Comparison of ENCODE assay signal across 10 cellular contexts in genomic region chr6:150622476-150622875, GRCh38. TPM values are rescaled to one million over a fixed set of nuclear protein-coding genes. Genes with fewer than 3 reads are reported as not detected.
DNase-seq lines count a peak whose midpoint lies in the region; ATAC-seq and TF ChIP-seq lines count a peak whose summit lies in the region.
"Had no signal": no experiment of that assay in that cellular context is flagged by ENCODE, and none has a peak within 500 bp of the region (broad histone marks: within the 10 kb centered on the region; RNA-seq: fewer than 3 reads in every experiment).

No MANE protein-coding gene starts in this region.

- intact Hi-C loops in gastrocnemius medialis (cut with DNase I; ENCODE audit: low total_unique reads) (no loop called here), posterior cingulate gyrus (cut with DNase I) (no loop called here)

- peaks cover 2% of the 10 kb centered on the region for H3K27me3 Mint-ChIP-seq in IgD-negative memory B cell
- no peaks in the 10 kb centered on the region for H3K27me3 Mint-ChIP-seq in activated T-helper 17 cell treated with anti-CD3 and anti-CD28 coated beads, Interleukin-2, amount 50 U/mL, for 72 hours

- peak overlapping the region; percentile 49 to 65 (median 59); a peak in 21 of 22 replicates for H3K4me2 ChIP-seq in BLaER1 treated with 17β-estradiol and CSF1 and Interleukin-3, amounts not matched to agents 10 nM and 100 nM
- H3K4me2 ChIP-seq: KMS-11 had no signal

- no peak for ATAC-seq in activated T-helper 17 cell treated with anti-CD3 and anti-CD28 coated beads, Interleukin-2, amount 50 U/mL, for 72 hours (replicated peaks)
- ATAC-seq in gastrocnemius medialis (no peak), GM21723 (IDR thresholded peaks at IDR 0.05; ENCODE audit: unreplicated experiment) (no peak)

- H3K27me3 ChIP-seq in BLaER1 treated with 17β-estradiol and CSF1 and Interleukin-3, amounts not matched to agents 10 nM and 100 nM, result peaks cover 0 to 89% (median 0%) of the 10 kb centered on the region in 11 experiments; a peak in 8 of 22 replicates
- no peaks in the 10 kb centered on the region for H3K27me3 ChIP-seq in gastrocnemius medialis

- H3K27ac Mint-ChIP-seq in IgD-negative memory B cell, result peak overlapping the region; percentile 67 to 99 (median 99)
- H3K27ac Mint-ChIP-seq in activated T-helper 17 cell treated with anti-CD3 and anti-CD28 coated beads, Interleukin-2, amount 50 U/mL, for 72 hours, result no peak overlapping the region

- DNase-seq in gastrocnemius medialis (no peak), posterior cingulate gyrus (no peak), COLO829 (ENCODE audit: low spot score) (no peak)
- DNase-seq: NCI-H82 had no signal

- H4K20me1 ChIP-seq in BLaER1 treated with 17β-estradiol and CSF1 and Interleukin-3, amounts not matched to agents 10 nM and 100 nM, result peaks cover 0 to 11% (median 0%) of the 10 kb centered on the region in 11 experiments; a peak in 6 of 22 replicates

- peaks cover 10 to 21% (median 12%) of the 10 kb centered on the region in 11 experiments; a peak in 20 of 22 replicates for H3K9me3 ChIP-seq in BLaER1 treated with 17β-estradiol and CSF1 and Interleukin-3, amounts not matched to agents 10 nM and 100 nM (replicated peaks in 1 of 11)
- no peaks in the 10 kb centered on the region for H3K9me3 ChIP-seq in gastrocnemius medialis

- peaks cover 36 to 62% (median 50%) of the 10 kb centered on the region in 3 donors for H3K4me1 Mint-ChIP-seq in IgD-negative memory B cell
- peaks cover 7% of the 10 kb centered on the region for H3K4me1 Mint-ChIP-seq in activated T-helper 17 cell treated with anti-CD3 and anti-CD28 coated beads, Interleukin-2, amount 50 U/mL, for 72 hours

- in situ Hi-C loops in gastrocnemius medialis (cut with MboI; ENCODE audit: low sequenced_read_pairs in 4 of 4), result no loop called here

- peaks cover 20 to 30% (median 25%) of the 10 kb centered on the region in 10 experiments for H3K4me1 ChIP-seq in BLaER1 treated with 17β-estradiol and CSF1 and Interleukin-3, amounts not matched to agents 10 nM and 100 nM
- H3K4me1 ChIP-seq in gastrocnemius medialis, result peaks cover 0 to 2% of the 10 kb centered on the region in 2 donors

- TF ChIP-seq CTCF in gastrocnemius medialis (IDR thresholded peaks at IDR 0.05 in 4 of 5, conservative IDR thresholded peaks at IDR 0.05 in 1 of 5), result no peak

- no peak for TF ChIP-seq POLR2A in gastrocnemius medialis (IDR thresholded peaks at IDR 0.05)

- H3K4me3 Mint-ChIP-seq in IgD-negative memory B cell, result peak overlapping the region in 3 of 4 donors; percentile 30 to 88 (median 81)
- peak overlapping the region; percentile 14 for H3K4me3 Mint-ChIP-seq in activated T-helper 17 cell treated with anti-CD3 and anti-CD28 coated beads, Interleukin-2, amount 50 U/mL, for 72 hours

- H3K9ac ChIP-seq in BLaER1 treated with 17β-estradiol and CSF1 and Interleukin-3, amounts not matched to agents 10 nM and 100 nM, result no peak overlapping the region
- H3K9ac ChIP-seq: KMS-11 had no signal

- peak overlapping the region in 4 of 11 experiments; percentile 8 to 43 (median 10); a peak in 3 of 22 replicates for H3K27ac ChIP-seq in BLaER1 treated with 17β-estradiol and CSF1 and Interleukin-3, amounts not matched to agents 10 nM and 100 nM
- peak overlapping the region in 3 of 4 donors; percentile 5 to 43 (median 20) for H3K27ac ChIP-seq in gastrocnemius medialis
- H3K27ac ChIP-seq: C4-2B, KMS-11 had no signal

- H3K9me3 Mint-ChIP-seq in IgD-negative memory B cell, result peaks cover 0 to 2% (median 0%) of the 10 kb centered on the region in 3 donors
- no peaks in the 10 kb centered on the region for H3K9me3 Mint-ChIP-seq in activated T-helper 17 cell treated with anti-CD3 and anti-CD28 coated beads, Interleukin-2, amount 50 U/mL, for 72 hours

- peaks cover 14% of the 10 kb centered on the region for H3K36me3 Mint-ChIP-seq in IgD-negative memory B cell
- H3K36me3 Mint-ChIP-seq in activated T-helper 17 cell treated with anti-CD3 and anti-CD28 coated beads, Interleukin-2, amount 50 U/mL, for 72 hours (ENCODE audit: low read depth), result no peaks in the 10 kb centered on the region

- no peak overlapping the region for H3K4me3 ChIP-seq in BLaER1 treated with 17β-estradiol and CSF1 and Interleukin-3, amounts not matched to agents 10 nM and 100 nM
- H3K4me3 ChIP-seq in gastrocnemius medialis, result no peak overlapping the region

- 0 out of 22 replicates have a peak, but pooled peaks cover 0 to 5% (median 0%) of the 10 kb centered on the region in 11 experiments for H3K36me3 ChIP-seq in BLaER1 treated with 17β-estradiol and CSF1 and Interleukin-3, amounts not matched to agents 10 nM and 100 nM
- no peaks in the 10 kb centered on the region for H3K36me3 ChIP-seq in gastrocnemius medialis

RNA-seq across cellular contexts. Expression of gene PLEKHG1, which starts 22.8 kb away (rescaled TPM):
- polyA plus RNA-seq in IgD-negative memory B cell, result 40.2 TPM
- 1 to 10 TPM; 2.5 to 7.8 TPM for total RNA-seq in activated T-helper 17 cell treated with anti-CD3 and anti-CD28 coated beads, Interleukin-2, amount 50 U/mL, for 72 hours
- 1 to 10 TPM; 2.3 to 7.7 (median 4.4) TPM for total RNA-seq in gastrocnemius medialis
